9 cellular contexts compared by ENCODE assay signal in the genomic region with DNA sequence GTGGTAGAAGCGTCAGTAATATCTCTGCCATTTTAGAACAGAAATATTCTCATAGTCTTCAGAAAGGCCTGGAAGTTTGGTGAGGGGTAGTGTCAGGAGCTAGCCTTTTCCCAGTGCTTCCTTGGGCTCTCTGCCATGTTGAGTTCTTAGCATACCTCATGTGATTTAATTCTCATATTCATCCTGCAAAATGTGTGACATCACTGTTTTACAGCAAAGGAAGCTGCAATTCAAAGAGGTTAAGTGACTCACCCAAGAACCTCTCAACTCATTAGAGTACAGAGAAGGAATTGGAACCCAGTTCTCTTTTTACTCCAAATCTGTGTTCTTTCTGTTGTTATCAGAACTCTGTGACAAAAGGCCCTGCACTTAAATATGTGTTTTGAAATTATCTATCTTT.
DNase-seq lines count a peak whose midpoint lies in the region; ATAC-seq and TF ChIP-seq lines count a peak whose summit lies in the region.
"Had no signal": no experiment of that assay in that cellular context is flagged by ENCODE, and none has a peak within 500 bp of the region (broad histone marks: within the 10 kb centered on the region; RNA-seq: fewer than 3 reads in every experiment).

No MANE protein-coding gene starts in this region.

- H3K9me3 ChIP-seq in adipocyte (ENCODE audit: control insufficient read depth, low read length) (peaks cover 17% of the 10 kb centered on the region), Peyer's patch (peaks cover 0 to 4% (median 0%) of the 10 kb centered on the region in 4 donors)

- H3K4me3 ChIP-seq in adipocyte (ENCODE audit: low read length) (no peak overlapping the region), Peyer's patch (no peak overlapping the region)
- H3K4me3 ChIP-seq: pancreas had no signal

- peak; percentile 63 for ATAC-seq in foreskin keratinocyte

- peak; percentile 96 for DNase-seq in HCEC 1CT
- DNase-seq in adipocyte (ENCODE audit: low read depth), result peak; percentile 74
- peak; percentile 31 to 82 for DNase-seq in foreskin keratinocyte
- peak; percentile 20 for DNase-seq in smooth muscle cell of the brain vasculature (ENCODE audit: low read depth, low spot score)
- no peak for DNase-seq in Peyer's patch
- DNase-seq in middle frontal gyrus (ENCODE audit: extremely low spot score, low spot score), result no peak
- DNase-seq in stimulated activated CD4-positive, alpha-beta T cell treated with anti-CD3 and anti-CD28 coated beads, Interleukin-15, amount 100 ng/mL, for 24 hours, result no peak
- DNase-seq: NCI-H510A, pancreas had no signal

- no peak for TF ChIP-seq CTCF in foreskin keratinocyte (conservative IDR thresholded peaks at IDR 0.05)
- no peak for TF ChIP-seq CTCF in Peyer's patch (IDR thresholded peaks at IDR 0.05)

- no peak for TF ChIP-seq POLR2A in Peyer's patch (IDR thresholded peaks at IDR 0.05)

- H3K36me3 ChIP-seq in adipocyte (ENCODE audit: control insufficient read depth, insufficient read depth, low read length, severe bottlenecking) (peaks cover 18% of the 10 kb centered on the region), Peyer's patch (peaks cover 0 to 32% (median 0%) of the 10 kb centered on the region in 3 donors)
- H3K36me3 ChIP-seq: pancreas had no signal

- no peak overlapping the region for H3K9ac ChIP-seq in adipocyte (ENCODE audit: low read length)

- H3K27me3 ChIP-seq in adipocyte (replicated peaks; ENCODE audit: control insufficient read depth, insufficient read depth, low read length), result no peaks in the 10 kb centered on the region
- no peaks in the 10 kb centered on the region for H3K27me3 ChIP-seq in foreskin keratinocyte
- H3K27me3 ChIP-seq in Peyer's patch, result no peaks in the 10 kb centered on the region
- H3K27me3 ChIP-seq: pancreas had no signal

- H3K27ac ChIP-seq in foreskin keratinocyte (no peak overlapping the region), Peyer's patch (peak overlapping the region in 1 of 4 donors; percentile 17)
- H3K27ac ChIP-seq: pancreas had no signal

- H3K4me1 ChIP-seq in adipocyte (ENCODE audit: control insufficient read depth, insufficient read depth, low read length), result peaks cover 31% of the 10 kb centered on the region
- H3K4me1 ChIP-seq in foreskin keratinocyte, result no peaks in the 10 kb centered on the region
- peaks cover 0 to 6% (median 0%) of the 10 kb centered on the region in 4 donors for H3K4me1 ChIP-seq in Peyer's patch

Comparison
In these comparisons a context has a peak if more than half of its experiments do, and no peak if none do; other contexts are left out.
1. DNase-seq: peak in HCEC 1CT (single experiment), adipocyte (single experiment), foreskin keratinocyte (2 of 2) and smooth muscle cell of the brain vasculature (single experiment); none in Peyer's patch (0 of 3), middle frontal gyrus (single experiment) and stimulated activated CD4-positive, alpha-beta T cell treated with anti-CD3 and anti-CD28 coated beads, Interleukin-15, amount 100 ng/mL, for 24 hours (single experiment).